ENCODE assay signal across 8 cellular contexts in the genomic region with DNA sequence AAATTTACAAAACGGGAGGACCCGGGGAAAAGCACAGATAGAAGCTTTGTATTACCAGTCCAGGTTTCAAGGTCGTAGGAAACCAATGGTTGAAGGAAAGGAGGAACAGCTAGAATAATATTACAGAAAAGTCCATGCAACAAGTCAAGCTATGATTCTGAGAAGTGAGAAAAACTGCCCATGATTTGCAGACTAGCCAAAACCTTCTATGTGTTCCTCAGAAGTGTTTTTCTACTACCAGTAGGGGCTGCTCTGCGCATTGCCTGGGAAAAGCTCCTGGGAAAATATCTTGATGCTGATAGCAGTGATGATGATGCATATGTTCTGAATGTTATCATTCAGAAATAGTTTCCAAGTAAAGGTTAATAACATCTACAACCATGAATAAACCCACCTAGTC. TPM values are rescaled to one million over a fixed set of nuclear protein-coding genes. Genes with fewer than 3 reads are reported as not detected.
DNase-seq lines count a peak whose midpoint lies in the region; ATAC-seq, FAIRE-seq and TF ChIP-seq lines count a peak whose summit lies in the region.

No MANE protein-coding gene starts in this region.

- POLR2A ChIA-PET in A673 (lab: Charles Lee; ENCODE audit: low non-redundant PET) = no interaction called here

- ATAC-seq in GM21619 (IDR thresholded peaks at IDR 0.05; ENCODE audit: unreplicated experiment) (no peak), GM19023 (IDR thresholded peaks at IDR 0.05; ENCODE audit: unreplicated experiment) (no peak)

- H3K4me1 ChIP-seq in A673 (ENCODE audit: insufficient read depth, low read length, poor library complexity, severe bottlenecking) (no peaks in the 10 kb centered on the region), HUES64 (ENCODE audit: insufficient read depth, low read length) (0 out of 2 replicates have a peak, but pooled peaks cover 4% of the 10 kb centered on the region), kidney (ENCODE audit: control insufficient read depth in 1 of 2, insufficient read depth in 1 of 2, low read depth in 1 of 2, low read length in 2 of 2) (peaks cover 4% of the 10 kb centered on the region in 2 donors)

- no peaks in the 10 kb centered on the region for H3K36me3 ChIP-seq in A673 (ENCODE audit: insufficient read depth, low read length, poor library complexity, severe bottlenecking)
- no peaks in the 10 kb centered on the region for H3K36me3 ChIP-seq in HUES64 (ENCODE audit: insufficient read depth, low read length)
- no peaks in the 10 kb centered on the region for H3K36me3 ChIP-seq in kidney (ENCODE audit: control insufficient read depth in 1 of 2, insufficient read depth in 2 of 2, low read length in 2 of 2)

- FAIRE-seq in kidney (lab: Jason Lieb, UNC) = no peak

- H3K9me3 ChIP-seq in A673 (ENCODE audit: low read depth, low read length, poor library complexity, severe bottlenecking) = no peaks in the 10 kb centered on the region
- no peaks in the 10 kb centered on the region for H3K9me3 ChIP-seq in HUES64 (ENCODE audit: insufficient read depth, low read depth, low read length)
- H3K9me3 ChIP-seq in kidney (ENCODE audit: control insufficient read depth in 1 of 2, low read length in 2 of 2) = no peaks in the 10 kb centered on the region

- intact Hi-C loops in A673 (cut with micrococcal nuclease; ENCODE audit: unreplicated experiment) = no loop called here
- intact Hi-C loops in kidney (cut with DNase I) = no loop called here

- no peak overlapping the region for H3K9ac ChIP-seq in HUES64 (ENCODE audit: low read depth, low read length)
- no peak overlapping the region for H3K9ac ChIP-seq in kidney (ENCODE audit: low read length in 2 of 2)

- H3K27me3 ChIP-seq in A673 (replicated peaks; ENCODE audit: insufficient read depth, low read depth, low read length, poor library complexity) (peaks cover 51% of the 10 kb centered on the region), HUES64 (ENCODE audit: insufficient read depth, low read length) (peaks cover 59% of the 10 kb centered on the region)

- no peak overlapping the region for H3K27ac ChIP-seq in A673 (ENCODE audit: low read depth, low read length, poor library complexity, severe bottlenecking)
- no peak overlapping the region for H3K27ac ChIP-seq in HUES64 (ENCODE audit: low read depth, low read length)
- no peak overlapping the region for H3K27ac ChIP-seq in VCaP
- no peak overlapping the region for H3K27ac ChIP-seq in kidney (ENCODE audit: low read depth in 2 of 2, low read length in 2 of 2)

- DNase-seq in A673 (ENCODE audit: low spot score) (peak; percentile 60), kidney (no peak), LoVo (ENCODE audit: low spot score) (no peak), AG08396 (ENCODE audit: low spot score) (no peak)

- peak; percentile 60 for TF ChIP-seq CTCF in A673 (conservative IDR thresholded peaks at IDR 0.05; ENCODE audit: low read depth, low read length)
- TF ChIP-seq CTCF in VCaP (conservative IDR thresholded peaks at IDR 0.05) = peak; percentile 62
- TF ChIP-seq CTCF in kidney (IDR thresholded peaks at IDR 0.05; ENCODE audit: borderline replicate concordance, extremely low read depth, insufficient read depth) = peak; percentile 12

- 18% methylated on average over 4 of the region's 4 CpGs for WGBS in HUES64

- H3K4me3 ChIP-seq in A673 (ENCODE audit: low read depth, low read length, poor library complexity, severe bottlenecking) (peak overlapping the region; percentile 19), HUES64 (ENCODE audit: low read length) (peak overlapping the region; percentile 40), kidney (ENCODE audit: low read length in 2 of 2) (peak overlapping the region in 1 of 2 donors; percentile 10)

- CTCF ChIA-PET in A673 (lab: Charles Lee) = interaction anchor here (0.5 to 1.1 kb wide), 5 partner anchors 15 to 227 kb away, joined by 3 to 6 read pairs (median 3); no protein-coding TSS in a partner anchor

- no TSS peak for BruUV-seq in A673 (replicated peaks; lab: Mats Ljungman, UMichigan)

RNA-seq across cellular contexts. Expression of gene PDZRN4, which starts 2.2 kb away (rescaled TPM):
- total RNA-seq in A673 (2021) = not detected in 2 replicates
- polyA plus RNA-seq in HUES64 (2013, experiment 1 of 2) = 0.30 TPM
- 0.82 TPM for polyA plus RNA-seq in HUES64 (2013, experiment 2 of 2)
- 2.1 TPM for total RNA-seq in kidney
- polyA plus RNA-seq in kidney (ENCODE audit: insufficient read depth, low read depth, low replicate concordance) = 0.56 TPM

Comparison
In these comparisons a context has a peak if more than half of its experiments do, and no peak if none do; other contexts are left out.
1. CTCF ChIP-seq: peak in every context shown above with its lines; median percentile 62 in VCaP; 60 in A673; 12 in kidney.